In genomic region chr14:90388437-90388836, GRCh38 we compare ENCODE assay signal across 10 cellular contexts. TPM values are rescaled to one million over a fixed set of nuclear protein-coding genes. Genes with fewer than 3 reads are reported as not detected.
A peak's percentile ranks its signal among the peaks of the same experiment; 100 is the strongest.
DNase-seq lines count a peak whose midpoint lies in the region; ATAC-seq and TF ChIP-seq lines count a peak whose summit lies in the region.
"Had no signal": no experiment of that assay in that cellular context is flagged by ENCODE, and none has a peak within 500 bp of the region (broad histone marks: within the 10 kb centered on the region; RNA-seq: fewer than 3 reads in every experiment).

No MANE protein-coding gene starts in this region.

- peak; percentile 38 for DNase-seq in activated CD4-positive, alpha-beta memory T cell treated with anti-CD3 and anti-CD28 coated beads for 36 hours
- DNase-seq in activated CD4-positive, alpha-beta memory T cell treated with anti-CD3 and anti-CD28 coated beads, Interleukin-2, amount 10 ng/mL, durations not matched to agents 7 days and 5 days, result no peak
- DNase-seq in OCI-M1 (lab: John Stamatoyannopoulos, UW) (peak; percentile 46), erythroblast (lab: John Stamatoyannopoulos, UW) (peak; percentile 54 to 72), retinal pigment epithelial cell (ENCODE audit: low read depth) (no peak), GM20000 (ENCODE audit: low spot score) (no peak)
- no peak for DNase-seq in activated CD8-positive, alpha-beta T cell treated with anti-CD3 and anti-CD28 coated beads, Interleukin-2, amount 10 ng/mL, durations not matched to agents 7 days and 5 days
- DNase-seq: natural killer cell, T-helper 9 cell had no signal

- H3K27me3 Mint-ChIP-seq in activated CD4-positive, alpha-beta memory T cell treated with anti-CD3 and anti-CD28 coated beads for 36 hours, result no peaks in the 10 kb centered on the region
- no peaks in the 10 kb centered on the region for H3K27me3 Mint-ChIP-seq in activated CD4-positive, alpha-beta memory T cell treated with anti-CD3 and anti-CD28 coated beads, Interleukin-2, amount 10 ng/mL, durations not matched to agents 7 days and 5 days
- H3K27me3 Mint-ChIP-seq in activated CD8-positive, alpha-beta T cell treated with anti-CD3 and anti-CD28 coated beads, Interleukin-2, amount 10 ng/mL, durations not matched to agents 7 days and 5 days (ENCODE audit: low read depth), result no peaks in the 10 kb centered on the region

- no peak overlapping the region for H3K4me3 ChIP-seq in retinal pigment epithelial cell (ENCODE audit: low read length)

- ATAC-seq in activated CD8-positive, alpha-beta T cell treated with anti-CD3 and anti-CD28 coated beads, Interleukin-2, amount 10 ng/mL, durations not matched to agents 7 days and 5 days, result no peak
- no peak for ATAC-seq in GM18519 (IDR thresholded peaks at IDR 0.05; ENCODE audit: low FRiP score, unreplicated experiment)
- ATAC-seq: natural killer cell had no signal

- peak; percentile 9 for TF ChIP-seq CTCF in retinal pigment epithelial cell (conservative IDR thresholded peaks at IDR 0.05; ENCODE audit: low read depth, low read length)
- TF ChIP-seq CTCF in GM20000 (IDR thresholded peaks at IDR 0.05; ENCODE audit: extremely low read depth, missing control alignments), result no peak

- no peak overlapping the region for H3K4me3 Mint-ChIP-seq in activated CD4-positive, alpha-beta memory T cell treated with anti-CD3 and anti-CD28 coated beads for 36 hours
- H3K4me3 Mint-ChIP-seq in activated CD4-positive, alpha-beta memory T cell treated with anti-CD3 and anti-CD28 coated beads, Interleukin-2, amount 10 ng/mL, durations not matched to agents 7 days and 5 days, result no peak overlapping the region
- no peak overlapping the region for H3K4me3 Mint-ChIP-seq in activated CD8-positive, alpha-beta T cell treated with anti-CD3 and anti-CD28 coated beads, Interleukin-2, amount 10 ng/mL, durations not matched to agents 7 days and 5 days
- H3K4me3 Mint-ChIP-seq: natural killer cell had no signal

- peak overlapping the region; percentile 6 for H3K27ac Mint-ChIP-seq in activated CD4-positive, alpha-beta memory T cell treated with anti-CD3 and anti-CD28 coated beads for 36 hours
- H3K27ac Mint-ChIP-seq in activated CD4-positive, alpha-beta memory T cell treated with anti-CD3 and anti-CD28 coated beads, Interleukin-2, amount 10 ng/mL, durations not matched to agents 7 days and 5 days, result no peak overlapping the region
- H3K27ac Mint-ChIP-seq in activated CD8-positive, alpha-beta T cell treated with anti-CD3 and anti-CD28 coated beads, Interleukin-2, amount 10 ng/mL, durations not matched to agents 7 days and 5 days, result no peak overlapping the region
- H3K27ac Mint-ChIP-seq: natural killer cell had no signal

- no peaks in the 10 kb centered on the region for H3K9me3 Mint-ChIP-seq in activated CD4-positive, alpha-beta memory T cell treated with anti-CD3 and anti-CD28 coated beads for 36 hours
- H3K9me3 Mint-ChIP-seq in activated CD4-positive, alpha-beta memory T cell treated with anti-CD3 and anti-CD28 coated beads, Interleukin-2, amount 10 ng/mL, durations not matched to agents 7 days and 5 days, result no peaks in the 10 kb centered on the region
- H3K9me3 Mint-ChIP-seq in activated CD8-positive, alpha-beta T cell treated with anti-CD3 and anti-CD28 coated beads, Interleukin-2, amount 10 ng/mL, durations not matched to agents 7 days and 5 days (ENCODE audit: insufficient read depth), result no peaks in the 10 kb centered on the region
- H3K9me3 Mint-ChIP-seq: natural killer cell had no signal

- intact Hi-C loops in activated CD4-positive, alpha-beta memory T cell treated with anti-CD3 and anti-CD28 coated beads for 36 hours (cut with micrococcal nuclease), result loop anchor here (10.0 kb wide), 2 partner anchors 774 to 1476 kb away; partner anchors contain the start of gene TC2N

- CTCF ChIA-PET in activated CD4-positive, alpha-beta memory T cell treated with anti-CD3 and anti-CD28 coated beads for 36 hours (lab: Charles Lee), result interaction anchor here (3.9 kb wide), 1 partner anchor 11 kb away, joined by 17 read pairs; no protein-coding TSS in a partner anchor
- CTCF ChIA-PET in activated CD4-positive, alpha-beta memory T cell treated with anti-CD3 and anti-CD28 coated beads, Interleukin-2, amount 10 ng/mL, durations not matched to agents 7 days and 5 days (lab: Charles Lee), result no interaction called here
- CTCF ChIA-PET in activated CD8-positive, alpha-beta T cell treated with anti-CD3 and anti-CD28 coated beads, Interleukin-2, amount 10 ng/mL, durations not matched to agents 7 days and 5 days (lab: Charles Lee), result no interaction called here

- TF ChIP-seq POLR2A in erythroblast (IDR thresholded peaks at IDR 0.05; ENCODE audit: low read length), result no peak

- no peaks in the 10 kb centered on the region for H3K36me3 Mint-ChIP-seq in activated CD4-positive, alpha-beta memory T cell treated with anti-CD3 and anti-CD28 coated beads for 36 hours
- H3K36me3 Mint-ChIP-seq in activated CD4-positive, alpha-beta memory T cell treated with anti-CD3 and anti-CD28 coated beads, Interleukin-2, amount 10 ng/mL, durations not matched to agents 7 days and 5 days (ENCODE audit: low read depth), result no peaks in the 10 kb centered on the region
- no peaks in the 10 kb centered on the region for H3K36me3 Mint-ChIP-seq in activated CD8-positive, alpha-beta T cell treated with anti-CD3 and anti-CD28 coated beads, Interleukin-2, amount 10 ng/mL, durations not matched to agents 7 days and 5 days (ENCODE audit: low read depth)
- H3K36me3 Mint-ChIP-seq: natural killer cell had no signal

- peaks cover 39% of the 10 kb centered on the region for H3K4me1 Mint-ChIP-seq in activated CD4-positive, alpha-beta memory T cell treated with anti-CD3 and anti-CD28 coated beads for 36 hours (ENCODE audit: low read depth)
- peaks cover 23% of the 10 kb centered on the region for H3K4me1 Mint-ChIP-seq in activated CD4-positive, alpha-beta memory T cell treated with anti-CD3 and anti-CD28 coated beads, Interleukin-2, amount 10 ng/mL, durations not matched to agents 7 days and 5 days
- H3K4me1 Mint-ChIP-seq in activated CD8-positive, alpha-beta T cell treated with anti-CD3 and anti-CD28 coated beads, Interleukin-2, amount 10 ng/mL, durations not matched to agents 7 days and 5 days (ENCODE audit: low read depth), result peaks cover 25% of the 10 kb centered on the region

- POLR2A ChIA-PET in activated CD4-positive, alpha-beta memory T cell treated with anti-CD3 and anti-CD28 coated beads for 36 hours (lab: Charles Lee), result interaction anchor here (1.0 to 2.0 kb wide), 3 partner anchors 9 to 65 kb away, joined by 3 to 13 read pairs (median 3); partner anchors contain the start of gene CALM1
- POLR2A ChIA-PET in activated CD4-positive, alpha-beta memory T cell treated with anti-CD3 and anti-CD28 coated beads, Interleukin-2, amount 10 ng/mL, durations not matched to agents 7 days and 5 days (lab: Charles Lee), result interaction anchor here (12.0 kb wide), 1 partner anchor 12 kb away, joined by 733 read pairs; the partner anchor contains the start of gene CALM1
- POLR2A ChIA-PET in activated CD8-positive, alpha-beta T cell treated with anti-CD3 and anti-CD28 coated beads, Interleukin-2, amount 10 ng/mL, durations not matched to agents 7 days and 5 days (lab: Charles Lee), result no interaction called here

RNA-seq across cellular contexts. Expression of gene CALM1, which starts 8.4 kb away (rescaled TPM):
- 100 to 1,000 TPM; 725 to 733 TPM for total RNA-seq in activated CD4-positive, alpha-beta memory T cell treated with anti-CD3 and anti-CD28 coated beads for 36 hours
- 100 to 1,000 TPM; 901 TPM for total RNA-seq in activated CD4-positive, alpha-beta memory T cell treated with anti-CD3 and anti-CD28 coated beads, Interleukin-2, amount 10 ng/mL, durations not matched to agents 7 days and 5 days
- 100 to 1,000 TPM; 788 to 821 TPM for total RNA-seq in activated CD8-positive, alpha-beta T cell treated with anti-CD3 and anti-CD28 coated beads, Interleukin-2, amount 10 ng/mL, durations not matched to agents 7 days and 5 days

RNA-seq across cellular contexts. Expression of gene NRDE2, which starts 56.7 kb away (rescaled TPM):
- 10 to 100 TPM; 18.9 to 24.8 TPM for total RNA-seq in activated CD4-positive, alpha-beta memory T cell treated with anti-CD3 and anti-CD28 coated beads for 36 hours
- total RNA-seq in activated CD4-positive, alpha-beta memory T cell treated with anti-CD3 and anti-CD28 coated beads, Interleukin-2, amount 10 ng/mL, durations not matched to agents 7 days and 5 days, result 10 to 100 TPM; 20.3 to 21.7 TPM
- 10 to 100 TPM; 22.1 to 23.5 TPM for total RNA-seq in activated CD8-positive, alpha-beta T cell treated with anti-CD3 and anti-CD28 coated beads, Interleukin-2, amount 10 ng/mL, durations not matched to agents 7 days and 5 days

Comparison
In these comparisons a context has a peak if more than half of its experiments do, and no peak if none do; other contexts are left out.
1. DNase-seq: peak in activated CD4-positive, alpha-beta memory T cell treated with anti-CD3 and anti-CD28 coated beads for 36 hours (single experiment), OCI-M1 (single experiment) and erythroblast (2 of 2); none in activated CD4-positive, alpha-beta memory T cell treated with anti-CD3 and anti-CD28 coated beads, Interleukin-2, amount 10 ng/mL, durations not matched to agents 7 days and 5 days (single experiment), retinal pigment epithelial cell (single experiment), activated CD8-positive, alpha-beta T cell treated with anti-CD3 and anti-CD28 coated beads, Interleukin-2, amount 10 ng/mL, durations not matched to agents 7 days and 5 days (single experiment) and GM20000 (single experiment).